Comparison of ENCODE assay signal across 8 cellular contexts in genomic region chr17:27651411-27652345, GRCh38. TPM values are rescaled to one million over a fixed set of nuclear protein-coding genes. Genes with fewer than 3 reads are reported as not detected.
DNase-seq lines count a peak whose midpoint lies in the region; ATAC-seq and TF ChIP-seq lines count a peak whose summit lies in the region.

No MANE protein-coding gene starts in this region.

- H3K27ac ChIP-seq in HL-60 (replicated peaks) (no peak overlapping the region), breast epithelium (no peak overlapping the region)

- no peaks in the 10 kb centered on the region for H3K27me3 ChIP-seq in HL-60 (ENCODE audit: insufficient read depth, poor library complexity, severe bottlenecking)
- no peaks in the 10 kb centered on the region for H3K27me3 ChIP-seq in breast epithelium

- no peaks in the 10 kb centered on the region for H3K4me1 ChIP-seq in breast epithelium

- TF ChIP-seq POLR2A in breast epithelium (IDR thresholded peaks at IDR 0.05) = no peak

- H3K9me3 ChIP-seq in breast epithelium = no peaks in the 10 kb centered on the region

- peak; percentile 61 for TF ChIP-seq CTCF in HL-60 (IDR thresholded peaks at IDR 0.05; ENCODE audit: insufficient read depth, low read length)
- TF ChIP-seq CTCF in WI38 (IDR thresholded peaks at IDR 0.05; ENCODE audit: low read depth, low read length) = peak; percentile 72
- peak; percentile 75 to 89 (median 78) for TF ChIP-seq CTCF in breast epithelium (IDR thresholded peaks at IDR 0.05)

- DNase-seq in CD1c-positive myeloid dendritic cell (ENCODE audit: extremely low spot score) (peak; percentile 72), HL-60 (ENCODE audit: low read depth in 1 of 2, low spot score in 1 of 2) (peak in 1 of 2 experiments; percentile 65), breast epithelium (ENCODE audit: low spot score in 2 of 2) (peak; percentile 41 to 62), left lobe of liver (ENCODE audit: low spot score) (peak; percentile 59)
- DNase-seq in stimulated activated CD4-positive, alpha-beta T cell treated with anti-CD3 and anti-CD28 coated beads, TNF-alpha, amount 100 ng/mL, for 4 hours (ENCODE audit: low read depth in 3 of 3) = peak; percentile 29 to 45 (median 41)

- ATAC-seq in left lobe of liver (peak; percentile 73), HG02973 (IDR thresholded peaks at IDR 0.05; ENCODE audit: unreplicated experiment) (no peak), GM18858 (IDR thresholded peaks at IDR 0.05; ENCODE audit: unreplicated experiment) (no peak)

- H3K4me3 ChIP-seq in HL-60 (replicated peaks; ENCODE audit: insufficient read depth, low read length) (no peak overlapping the region), WI38 (ENCODE audit: low read depth, low read length) (no peak overlapping the region), breast epithelium (no peak overlapping the region)

- intact Hi-C loops in breast epithelium (cut with DNase I; ENCODE audit: low total_unique reads) = no loop called here

- H3K36me3 ChIP-seq in breast epithelium = no peaks in the 10 kb centered on the region

RNA-seq across cellular contexts. Expression of gene LGALS9, which starts 20.7 kb away (rescaled TPM):
- total RNA-seq in breast epithelium (10 to 100 TPM; 17.4 to 58.1 (median 30.1) TPM), left lobe of liver (12.0 TPM)
